33 cellular contexts compared by ENCODE assay signal in the genomic region with DNA sequence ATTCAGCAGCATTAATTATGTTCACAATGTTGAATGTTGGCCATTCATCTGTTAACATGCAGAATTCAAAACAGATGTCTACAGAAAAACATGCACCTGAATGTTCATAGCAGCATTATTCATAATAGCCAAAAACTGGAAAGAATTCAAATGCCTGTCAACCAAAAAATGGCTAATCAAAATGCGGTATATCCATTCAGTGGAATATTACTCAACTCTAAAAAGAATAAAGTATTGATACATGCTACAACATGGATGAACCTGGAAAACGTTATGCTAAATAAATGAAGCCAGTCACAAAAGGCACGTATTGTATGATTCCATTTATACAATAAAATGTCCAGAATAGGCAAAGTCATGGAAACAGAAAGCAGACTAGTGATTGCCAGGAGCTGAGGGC.
"Had no signal": no experiment of that assay in that cellular context is flagged by ENCODE, and none has a peak within 500 bp of the region (broad histone marks: within the 10 kb centered on the region; RNA-seq: fewer than 3 reads in every experiment).

No MANE protein-coding gene starts in this region.

- FAIRE-seq: astrocyte, bronchial epithelial cell, colon had no signal

- H3K27ac ChIP-seq: adrenal gland, ascending aorta, body of pancreas, brain microvascular endothelial cell, breast epithelium, cardiac muscle cell had no signal

- DNase-seq: activated effector memory CD4-positive, alpha-beta T cell treated with anti-CD3 and anti-CD28 coated beads, Interleukin-2, amount 50 U/mL, for 16 hours; activated effector memory CD4-positive, alpha-beta T cell treated with Interleukin-2 at 50 U/mL for 16 hours; activated gamma-delta T cell; activated gamma-delta T cell treated with Interleukin-2 at 50 U/mL for 16 hours; activated naive CD4-positive, alpha-beta T cell; activated naive CD4-positive, alpha-beta T cell treated with anti-CD3 and anti-CD28 coated beads for 36 hours; activated naive CD4-positive, alpha-beta T cell treated with anti-CD3 and anti-CD28 coated beads, Interleukin-2, amount 10 ng/mL, durations not matched to agents 7 days and 5 days; activated naive CD4-positive, alpha-beta T cell treated with anti-CD3 and anti-CD28 coated beads, Interleukin-2, amount 50 U/mL, for 16 hours; activated naive CD4-positive, alpha-beta T cell treated with Interleukin-2 at 50 U/mL for 16 hours; activated naive CD8-positive, alpha-beta T cell treated with anti-CD3 and anti-CD28 coated beads for 36 hours; activated naive CD8-positive, alpha-beta T cell treated with anti-CD3 and anti-CD28 coated beads, Interleukin-2, amount 10 ng/mL, durations not matched to agents 7 days and 5 days; activated naive CD8-positive, alpha-beta T cell treated with anti-CD3 and anti-CD28 coated beads, Interleukin-2, amount 50 U/mL, for 24 hours; activated T-cell treated with anti-CD3 and anti-CD28 coated beads, Interleukin-2, amount 50 U/mL, for 4 hours; activated T-cell treated with anti-CD3 and anti-CD28 coated beads, Interleukin-2, amount 50 U/mL, for 48 hours; activated T-cell treated with anti-CD3 and anti-CD28 coated beads, Interleukin-2, amount 50 U/mL, for 72 hours; adrenal gland; amniotic stem cell; amygdala; anterior cingulate cortex; aorta; body of pancreas; brain microvascular endothelial cell; caudate nucleus; central memory CD4-positive, alpha-beta T cell; cerebellar nuclear complex had no signal

- H3K4me1 ChIP-seq: adrenal gland, ascending aorta, body of pancreas, breast epithelium had no signal

- ATAC-seq: activated naive CD4-positive, alpha-beta T cell treated with anti-CD3 and anti-CD28 coated beads, Interleukin-2, amount 50 U/mL, for 72 hours; activated naive CD8-positive, alpha-beta T cell treated with anti-CD3 and anti-CD28 coated beads, Interleukin-2, amount 50 U/mL, for 24 hours; activated T-cell treated with anti-CD3 and anti-CD28 coated beads, Interleukin-2, amount 50 U/mL, for 4 hours; activated T-cell treated with anti-CD3 and anti-CD28 coated beads, Interleukin-2, amount 50 U/mL, for 72 hours; activated T-helper 17 cell treated with anti-CD3 and anti-CD28 coated beads, Interleukin-2, amount 50 U/mL, for 72 hours; body of pancreas had no signal

- H3K27me3 ChIP-seq: adrenal gland, ascending aorta, body of pancreas, brain microvascular endothelial cell, breast epithelium, cardiac muscle cell had no signal

- H3K36me3 ChIP-seq: adrenal gland, breast epithelium had no signal

- H3K4me3 ChIP-seq: adrenal gland, ascending aorta, body of pancreas, breast epithelium, cardiac muscle cell had no signal

- H3K9me3 ChIP-seq: adrenal gland, ascending aorta, body of pancreas, breast epithelium had no signal
